In the genomic region with DNA sequence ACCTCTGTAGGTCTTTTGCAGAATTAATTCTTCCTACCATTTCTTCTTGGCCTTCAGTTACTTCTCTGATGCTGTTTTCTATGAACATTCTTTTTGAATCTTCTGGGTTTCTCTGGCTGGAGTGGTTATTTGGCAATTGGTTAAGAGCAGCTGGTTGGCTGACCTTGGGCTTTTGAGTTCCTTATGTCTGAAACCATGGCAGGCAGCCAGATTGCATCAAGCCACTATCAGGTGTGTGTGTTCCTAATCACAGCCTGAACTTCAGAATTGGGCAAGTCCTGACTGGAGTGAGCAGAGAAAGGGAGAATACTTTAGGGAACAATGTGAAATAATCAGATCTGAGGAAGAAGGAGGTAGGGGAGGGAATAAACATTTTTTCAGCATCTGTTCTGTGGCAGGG, we compare ENCODE assay signal across 9 cellular contexts.
A peak's percentile ranks its signal among the peaks of the same experiment; 100 is the strongest.
DNase-seq lines count a peak whose midpoint lies in the region; ATAC-seq and TF ChIP-seq lines count a peak whose summit lies in the region.
"Had no signal": no experiment of that assay in that cellular context is flagged by ENCODE, and none has a peak within 500 bp of the region (broad histone marks: within the 10 kb centered on the region; RNA-seq: fewer than 3 reads in every experiment).

No MANE protein-coding gene starts in this region.

- DNase-seq in PC-9 (peak; percentile 37 to 54), foreskin keratinocyte (peak; percentile 90 to 96), renal cortical epithelial cell (ENCODE audit: low read depth) (peak; percentile 76), Kasumi-1 (lab: John Stamatoyannopoulos, UW) (no peak), HAP-1 (ENCODE audit: low spot score in 2 of 2) (no peak)
- no peak for DNase-seq in activated T-helper 2 cell treated with anti-CD3 and anti-CD28 coated beads, Interferon-gamma antibody, Interleukin-2, Interleukin-4, amounts not matched to agents 10 μg/mL and 5 μg/mL and 100 μg/mL, durations not matched to agents 14 hours and 24 hours and 36 hours (ENCODE audit: low spot score)

- H3K27me3 Mint-ChIP-seq in activated T-helper 2 cell treated with anti-CD3 and anti-CD28 coated beads, Interferon-gamma antibody, Interleukin-2, Interleukin-4, amounts not matched to agents 10 μg/mL and 5 μg/mL and 100 μg/mL, durations not matched to agents 14 hours and 24 hours and 36 hours (ENCODE audit: low read depth): no peaks in the 10 kb centered on the region
- H3K27me3 Mint-ChIP-seq: activated T-helper 17 cell treated with anti-CD3 and anti-CD28 coated beads, Interleukin-2, amount 50 U/mL, for 72 hours had no signal

- H2AFZ ChIP-seq in PC-9: no peak overlapping the region

- CTCF ChIA-PET in PC-9 (lab: Charles Lee): no interaction called here

- no peak overlapping the region for H3K27ac ChIP-seq in PC-9
- peak overlapping the region; percentile 74 for H3K27ac ChIP-seq in foreskin keratinocyte

- H3K4me3 ChIP-seq in PC-9: no peak overlapping the region
- H3K4me3 ChIP-seq in HAP-1: no peak overlapping the region

- in situ Hi-C loops in HAP-1 (cut with MboI; ENCODE audit: low sequenced_read_pairs): no loop called here

- H3K4me3 Mint-ChIP-seq in activated T-helper 2 cell treated with anti-CD3 and anti-CD28 coated beads, Interferon-gamma antibody, Interleukin-2, Interleukin-4, amounts not matched to agents 10 μg/mL and 5 μg/mL and 100 μg/mL, durations not matched to agents 14 hours and 24 hours and 36 hours (ENCODE audit: low read depth): no peak overlapping the region
- H3K4me3 Mint-ChIP-seq: activated T-helper 17 cell treated with anti-CD3 and anti-CD28 coated beads, Interleukin-2, amount 50 U/mL, for 72 hours had no signal

- H3K4me1 ChIP-seq in PC-9 (replicated peaks; ENCODE audit: insufficient read depth): peaks cover 10% of the 10 kb centered on the region; the same call in 1 of the 2 replicates
- H3K4me1 ChIP-seq in foreskin keratinocyte: peaks cover 33% of the 10 kb centered on the region
- H3K4me1 ChIP-seq in HAP-1: no peaks in the 10 kb centered on the region

- intact Hi-C loops in PC-9 (cut with micrococcal nuclease; ENCODE audit: unreplicated experiment): no loop called here
- intact Hi-C loops in activated T-helper 2 cell treated with anti-CD3 and anti-CD28 coated beads, Interferon-gamma antibody, Interleukin-2, Interleukin-4, amounts not matched to agents 10 μg/mL and 5 μg/mL and 100 μg/mL, durations not matched to agents 14 hours and 24 hours and 36 hours (cut with micrococcal nuclease): no loop called here

- no peak overlapping the region for H3K27ac Mint-ChIP-seq in activated T-helper 2 cell treated with anti-CD3 and anti-CD28 coated beads, Interferon-gamma antibody, Interleukin-2, Interleukin-4, amounts not matched to agents 10 μg/mL and 5 μg/mL and 100 μg/mL, durations not matched to agents 14 hours and 24 hours and 36 hours
- H3K27ac Mint-ChIP-seq: activated T-helper 17 cell treated with anti-CD3 and anti-CD28 coated beads, Interleukin-2, amount 50 U/mL, for 72 hours had no signal

- ATAC-seq in GM18868 (IDR thresholded peaks at IDR 0.05; ENCODE audit: unreplicated experiment) (peak; percentile 15), foreskin keratinocyte (peak; percentile 56), HG02970 (IDR thresholded peaks at IDR 0.05; ENCODE audit: low FRiP score, unreplicated experiment) (no peak)

- H3K79me2 ChIP-seq in PC-9 (ENCODE audit: low read depth): no peaks in the 10 kb centered on the region; the same call in 1 of the 2 replicates

- no peaks in the 10 kb centered on the region; the same call in 1 of the 2 replicates for H3F3A ChIP-seq in PC-9 (ENCODE audit: insufficient read depth, low read depth)

- no peaks in the 10 kb centered on the region for H3K9me3 Mint-ChIP-seq in activated T-helper 2 cell treated with anti-CD3 and anti-CD28 coated beads, Interferon-gamma antibody, Interleukin-2, Interleukin-4, amounts not matched to agents 10 μg/mL and 5 μg/mL and 100 μg/mL, durations not matched to agents 14 hours and 24 hours and 36 hours
- H3K9me3 Mint-ChIP-seq: activated T-helper 17 cell treated with anti-CD3 and anti-CD28 coated beads, Interleukin-2, amount 50 U/mL, for 72 hours had no signal

- H3K36me3 ChIP-seq in PC-9 (ENCODE audit: low read depth) (0 out of 2 replicates have a peak, but pooled peaks cover 4% of the 10 kb centered on the region), HAP-1 (replicated peaks) (no peaks in the 10 kb centered on the region)

- H3K4me1 Mint-ChIP-seq in activated T-helper 2 cell treated with anti-CD3 and anti-CD28 coated beads, Interferon-gamma antibody, Interleukin-2, Interleukin-4, amounts not matched to agents 10 μg/mL and 5 μg/mL and 100 μg/mL, durations not matched to agents 14 hours and 24 hours and 36 hours (ENCODE audit: low read depth): peaks cover 14% of the 10 kb centered on the region
- H3K4me1 Mint-ChIP-seq: activated T-helper 17 cell treated with anti-CD3 and anti-CD28 coated beads, Interleukin-2, amount 50 U/mL, for 72 hours had no signal

- H3K9me3 ChIP-seq in PC-9 (ENCODE audit: insufficient read depth, low read depth) (no peaks in the 10 kb centered on the region), HAP-1 (no peaks in the 10 kb centered on the region)

- TF ChIP-seq CTCF in PC-9 (conservative IDR thresholded peaks at IDR 0.05): no peak
- TF ChIP-seq CTCF in foreskin keratinocyte (conservative IDR thresholded peaks at IDR 0.05): peak; percentile 11

- no peaks in the 10 kb centered on the region for H3K9me2 ChIP-seq in PC-9 (ENCODE audit: insufficient read depth)

- H3K4me2 ChIP-seq in PC-9: no peak overlapping the region; the same call in 1 of the 2 replicates

- no peaks in the 10 kb centered on the region for H4K20me1 ChIP-seq in PC-9 (ENCODE audit: insufficient read depth)

- H3K27me3 ChIP-seq in PC-9 (ENCODE audit: insufficient read depth, low read depth) (no peaks in the 10 kb centered on the region), foreskin keratinocyte (no peaks in the 10 kb centered on the region), HAP-1 (ENCODE audit: low read depth) (no peaks in the 10 kb centered on the region)

- POLR2A ChIA-PET in PC-9 (lab: Charles Lee; ENCODE audit: unreplicated experiment): no interaction called here

- peaks cover 21% of the 10 kb centered on the region for H3K36me3 Mint-ChIP-seq in activated T-helper 2 cell treated with anti-CD3 and anti-CD28 coated beads, Interferon-gamma antibody, Interleukin-2, Interleukin-4, amounts not matched to agents 10 μg/mL and 5 μg/mL and 100 μg/mL, durations not matched to agents 14 hours and 24 hours and 36 hours (ENCODE audit: low read depth)

- no TSS peak for BruUV-seq in PC-9 (replicated peaks; lab: Mats Ljungman, UMichigan)

Comparison
In these comparisons a context has a peak if more than half of its experiments do, and no peak if none do; other contexts are left out.
1. DNase-seq: peak in PC-9 (2 of 2), foreskin keratinocyte (2 of 2) and renal cortical epithelial cell (single experiment); none in activated T-helper 2 cell treated with anti-CD3 and anti-CD28 coated beads, Interferon-gamma antibody, Interleukin-2, Interleukin-4, amounts not matched to agents 10 μg/mL and 5 μg/mL and 100 μg/mL, durations not matched to agents 14 hours and 24 hours and 36 hours (single experiment), Kasumi-1 (0 of 2) and HAP-1 (0 of 2).